ENCODE assay signal across 18 cellular contexts in genomic region chr15:101089579-101090459, GRCh38.
A peak's percentile ranks its signal among the peaks of the same experiment; 100 is the strongest.
DNase-seq lines count a peak whose midpoint lies in the region; ATAC-seq and TF ChIP-seq lines count a peak whose summit lies in the region.
"Had no signal": no experiment of that assay in that cellular context is flagged by ENCODE, and none has a peak within 500 bp of the region (broad histone marks: within the 10 kb centered on the region; RNA-seq: fewer than 3 reads in every experiment).

No MANE protein-coding gene starts in this region.

- 71 to 72% methylated on average over 8 to 9 of the region's 9 CpGs for WGBS in tibial nerve, 2 donors

- H3K4me3 Mint-ChIP-seq in activated T-helper 17 cell treated with anti-CD3 and anti-CD28 coated beads, Interleukin-2, amount 50 U/mL, for 72 hours, result no peak overlapping the region
- peak overlapping the region; percentile 44 for H3K4me3 Mint-ChIP-seq in nephron progenitor cell
- H3K4me3 Mint-ChIP-seq: CD8-positive, alpha-beta T cell; H9 had no signal

- no peaks in the 10 kb centered on the region for H3K9me3 Mint-ChIP-seq in activated T-helper 17 cell treated with anti-CD3 and anti-CD28 coated beads, Interleukin-2, amount 50 U/mL, for 72 hours
- H3K9me3 Mint-ChIP-seq in nephron progenitor cell, result peaks cover 7% of the 10 kb centered on the region
- H3K9me3 Mint-ChIP-seq: CD8-positive, alpha-beta T cell; H9 had no signal

- TF ChIP-seq CTCF in left ventricle myocardium inferior (IDR thresholded peaks at IDR 0.05; ENCODE audit: borderline replicate concordance), result no peak
- TF ChIP-seq CTCF in nephron progenitor cell (IDR thresholded peaks at IDR 0.05), result no peak
- TF ChIP-seq CTCF in upper lobe of right lung (IDR thresholded peaks at IDR 0.05), result no peak
- no peak for TF ChIP-seq CTCF in tibial nerve (IDR thresholded peaks at IDR 0.05)

- peaks cover 6% of the 10 kb centered on the region for H3K27me3 Mint-ChIP-seq in activated T-helper 17 cell treated with anti-CD3 and anti-CD28 coated beads, Interleukin-2, amount 50 U/mL, for 72 hours
- H3K27me3 Mint-ChIP-seq in nephron progenitor cell (ENCODE audit: low read depth, poor library complexity), result peaks cover 14% of the 10 kb centered on the region

- ATAC-seq in Right ventricle myocardium superior (ENCODE audit: poor library complexity), result no peak
- no peak for ATAC-seq in activated T-helper 17 cell treated with anti-CD3 and anti-CD28 coated beads, Interleukin-2, amount 50 U/mL, for 72 hours (replicated peaks)
- ATAC-seq in upper lobe of right lung, result no peak

- H3K27me3 ChIP-seq in left ventricle myocardium inferior (ENCODE audit: low read depth), result no peaks in the 10 kb centered on the region
- no peaks in the 10 kb centered on the region for H3K27me3 ChIP-seq in upper lobe of right lung
- H3K27me3 ChIP-seq in tibial nerve, result no peaks in the 10 kb centered on the region
- H3K27me3 ChIP-seq: esophagus squamous epithelium, MG63 had no signal

- peak overlapping the region; percentile 33 for H3K27ac Mint-ChIP-seq in activated T-helper 17 cell treated with anti-CD3 and anti-CD28 coated beads, Interleukin-2, amount 50 U/mL, for 72 hours
- H3K27ac Mint-ChIP-seq in nephron progenitor cell, result peak overlapping the region; percentile 72
- H3K27ac Mint-ChIP-seq: CD8-positive, alpha-beta T cell had no signal

- DNase-seq in left ventricle myocardium inferior, result no peak
- DNase-seq in Right ventricle myocardium superior, result no peak
- DNase-seq in nephron progenitor cell, result no peak
- DNase-seq in upper lobe of right lung, result no peak
- DNase-seq in HuH-7.5 (ENCODE audit: low spot score), result no peak
- no peak for DNase-seq in NCI-H2171 (lab: John Stamatoyannopoulos, UW)
- no peak for DNase-seq in tibial nerve (ENCODE audit: low spot score in 2 of 2)
- DNase-seq: activated naive CD4-positive, alpha-beta T cell treated with Interleukin-2 at 50 U/mL for 16 hours; CD8-positive, alpha-beta T cell; DMS79 treated with DMSO at 0.1 percent for 48 hours; effector CD4-positive, alpha-beta T cell; esophagus squamous epithelium; H9; MG63; NCI-H524 treated with DMSO at 0.1 percent for 48 hours; PC-3; SW 1271 had no signal

- no peaks in the 10 kb centered on the region for H3K36me3 Mint-ChIP-seq in activated T-helper 17 cell treated with anti-CD3 and anti-CD28 coated beads, Interleukin-2, amount 50 U/mL, for 72 hours (ENCODE audit: low read depth)
- H3K36me3 Mint-ChIP-seq in nephron progenitor cell (ENCODE audit: low read depth), result no peaks in the 10 kb centered on the region
- H3K36me3 Mint-ChIP-seq: CD8-positive, alpha-beta T cell had no signal

- H3K4me3 ChIP-seq in left ventricle myocardium inferior (no peak overlapping the region), upper lobe of right lung (no peak overlapping the region), tibial nerve (no peak overlapping the region)
- H3K4me3 ChIP-seq: MG63 had no signal

- H3K27ac ChIP-seq in left ventricle myocardium inferior (replicated peaks) (peak overlapping the region; percentile 84), upper lobe of right lung (peak overlapping the region; percentile 9), tibial nerve (peak overlapping the region in 2 of 4 donors; percentile 66 to 76)

- intact Hi-C loops in left ventricle myocardium inferior (cut with micrococcal nuclease) (loop anchor here (5.0 kb wide), 1 partner anchor 167 kb away; no protein-coding TSS in a partner anchor), Right ventricle myocardium superior (cut with DNase I) (loop anchor here (2.0 to 5.0 kb wide), 2 partner anchors 73 to 169 kb away; no protein-coding TSS in a partner anchor), upper lobe of right lung (cut with DNase I) (loop anchor here (5.0 kb wide), 1 partner anchor 167 kb away; no protein-coding TSS in a partner anchor)

- TF ChIP-seq POLR2A in tibial nerve (IDR thresholded peaks at IDR 0.05), result no peak

- H3K36me3 ChIP-seq in left ventricle myocardium inferior (no peaks in the 10 kb centered on the region), upper lobe of right lung (no peaks in the 10 kb centered on the region), tibial nerve (no peaks in the 10 kb centered on the region)
- H3K36me3 ChIP-seq: esophagus squamous epithelium, MG63 had no signal

- no peaks in the 10 kb centered on the region for H3K9me3 ChIP-seq in left ventricle myocardium inferior (replicated peaks)
- no peaks in the 10 kb centered on the region for H3K9me3 ChIP-seq in upper lobe of right lung
- no peaks in the 10 kb centered on the region for H3K9me3 ChIP-seq in tibial nerve
- H3K9me3 ChIP-seq: esophagus squamous epithelium, MG63 had no signal

- H3K4me1 ChIP-seq in left ventricle myocardium inferior (peaks cover 45% of the 10 kb centered on the region), upper lobe of right lung (peaks cover 40% of the 10 kb centered on the region), tibial nerve (peaks cover 0 to 46% (median 26%) of the 10 kb centered on the region in 4 donors)

- no peak for TF ChIP-seq EP300 in tibial nerve (IDR thresholded peaks at IDR 0.05)

- no peaks in the 10 kb centered on the region for H3K4me1 Mint-ChIP-seq in activated T-helper 17 cell treated with anti-CD3 and anti-CD28 coated beads, Interleukin-2, amount 50 U/mL, for 72 hours
- peaks cover 44% of the 10 kb centered on the region for H3K4me1 Mint-ChIP-seq in nephron progenitor cell
